ENCODE assay signal across 18 cellular contexts in genomic region chr18:78974115-78974740, GRCh38. TPM values are rescaled to one million over a fixed set of nuclear protein-coding genes. Genes with fewer than 3 reads are reported as not detected.
DNase-seq lines count a peak whose midpoint lies in the region; ATAC-seq, FAIRE-seq and TF ChIP-seq lines count a peak whose summit lies in the region.
"Had no signal": no experiment of that assay in that cellular context is flagged by ENCODE, and none has a peak within 500 bp of the region (broad histone marks: within the 10 kb centered on the region; RNA-seq: fewer than 3 reads in every experiment).

No MANE protein-coding gene starts in this region.

- H3K9me3 ChIP-seq in heart left ventricle (no peaks in the 10 kb centered on the region), astrocyte (ENCODE audit: insufficient read depth, low read depth, low read length) (no peaks in the 10 kb centered on the region), thoracic aorta (no peaks in the 10 kb centered on the region)
- H3K9me3 ChIP-seq: esophagus squamous epithelium had no signal

- TF ChIP-seq CTCF in heart left ventricle (IDR thresholded peaks at IDR 0.05) (no peak), astrocyte (IDR thresholded peaks at IDR 0.05; ENCODE audit: insufficient read depth, low read depth, low read length) (no peak), kidney epithelial cell (IDR thresholded peaks at IDR 0.05; ENCODE audit: insufficient read depth, low read length, poor library complexity, severe bottlenecking) (no peak), thoracic aorta (IDR thresholded peaks at IDR 0.05) (no peak), chondrocyte (IDR thresholded peaks at IDR 0.05) (no peak)

- H2AFZ ChIP-seq in astrocyte (ENCODE audit: low read depth, low read length): peak overlapping the region; percentile 26

- intact Hi-C loops in heart left ventricle (cut with DNase I): no loop called here
- intact Hi-C loops in left cardiac atrium (cut with DNase I): no loop called here

- FAIRE-seq in astrocyte (lab: Jason Lieb, UNC): no peak
- FAIRE-seq: GM12878, islet of Langerhans had no signal

- H3K36me3 Mint-ChIP-seq in astrocyte (ENCODE audit: low read depth, unreplicated experiment): peaks cover 4% of the 10 kb centered on the region
- peaks cover 4% of the 10 kb centered on the region for H3K36me3 Mint-ChIP-seq in chondrocyte (ENCODE audit: low read depth)

- H3K4me3 Mint-ChIP-seq in astrocyte (ENCODE audit: unreplicated experiment) (no peak overlapping the region), chondrocyte (ENCODE audit: unreplicated experiment) (no peak overlapping the region)

- peaks cover 33% of the 10 kb centered on the region for H3K9me3 Mint-ChIP-seq in astrocyte (ENCODE audit: unreplicated experiment)
- H3K9me3 Mint-ChIP-seq in chondrocyte (ENCODE audit: low read depth): peaks cover 4% of the 10 kb centered on the region
- H3K9me3 Mint-ChIP-seq: activated CD4-positive, alpha-beta T cell treated with anti-CD3 and anti-CD28 coated beads, Interleukin-2, amount 10 ng/mL, durations not matched to agents 7 days and 5 days; naive thymus-derived CD8-positive, alpha-beta T cell had no signal

- H3K4me1 Mint-ChIP-seq in astrocyte (ENCODE audit: low read depth, unreplicated experiment): no peaks in the 10 kb centered on the region
- peaks cover 10% of the 10 kb centered on the region for H3K4me1 Mint-ChIP-seq in chondrocyte (ENCODE audit: low read depth)

- DNase-seq in heart left ventricle (no peak), left cardiac atrium (no peak), astrocyte (ENCODE audit: low read depth) (no peak), kidney epithelial cell (ENCODE audit: low read depth) (no peak), thoracic aorta (ENCODE audit: low spot score) (no peak), chondrocyte (ENCODE audit: low spot score) (no peak), KG1 (lab: John Stamatoyannopoulos, UW) (no peak)
- DNase-seq: activated CD4-positive, alpha-beta T cell treated with anti-CD3 and anti-CD28 coated beads, Interleukin-2, amount 10 ng/mL, durations not matched to agents 7 days and 5 days; activated gamma-delta T cell; DMS53; esophagus squamous epithelium; naive thymus-derived CD8-positive, alpha-beta T cell; PC-3; T-helper 1 cell had no signal

- H3K36me3 ChIP-seq in heart left ventricle (no peaks in the 10 kb centered on the region), astrocyte (ENCODE audit: insufficient read depth, low read length) (no peaks in the 10 kb centered on the region), kidney epithelial cell (ENCODE audit: control insufficient read depth, insufficient read depth, low read length) (no peaks in the 10 kb centered on the region), thoracic aorta (no peaks in the 10 kb centered on the region)
- H3K36me3 ChIP-seq: esophagus squamous epithelium had no signal

- H3K27ac Mint-ChIP-seq in astrocyte (ENCODE audit: unreplicated experiment): no peak overlapping the region
- no peak overlapping the region for H3K27ac Mint-ChIP-seq in chondrocyte (ENCODE audit: unreplicated experiment)
- H3K27ac Mint-ChIP-seq: naive thymus-derived CD8-positive, alpha-beta T cell had no signal

- no peak for ATAC-seq in heart left ventricle
- ATAC-seq in left cardiac atrium: no peak
- ATAC-seq in thoracic aorta (ENCODE audit: insufficient number of reproducible peaks, low FRiP score, low read depth): no peak
- ATAC-seq in GM21576 (IDR thresholded peaks at IDR 0.05; ENCODE audit: unreplicated experiment): no peak
- ATAC-seq: GM12878; naive thymus-derived CD8-positive, alpha-beta T cell; PC-3 had no signal

- H3K79me2 ChIP-seq in astrocyte (ENCODE audit: insufficient read depth, low read length): no peaks in the 10 kb centered on the region

- H3K27me3 ChIP-seq in heart left ventricle (peaks cover 70 to 95% (median 81%) of the 10 kb centered on the region in 9 donors), astrocyte (ENCODE audit: insufficient read depth, low read length) (peaks cover 57% of the 10 kb centered on the region), kidney epithelial cell (ENCODE audit: control insufficient read depth, insufficient read depth, low read length) (peaks cover 73% of the 10 kb centered on the region), thoracic aorta (replicated peaks; ENCODE audit: insufficient read depth) (peaks cover 8% of the 10 kb centered on the region)

- H3K9ac ChIP-seq in astrocyte (ENCODE audit: low read length): no peak overlapping the region

- H3K4me2 ChIP-seq in astrocyte (ENCODE audit: low read length): peak overlapping the region; percentile 63

- no peak overlapping the region for H3K27ac ChIP-seq in heart left ventricle
- no peak overlapping the region for H3K27ac ChIP-seq in astrocyte (ENCODE audit: low read depth, low read length)
- no peak overlapping the region for H3K27ac ChIP-seq in thoracic aorta
- H3K27ac ChIP-seq: esophagus squamous epithelium had no signal

- H3K27me3 Mint-ChIP-seq in astrocyte (ENCODE audit: low read depth, unreplicated experiment) (peaks cover 72% of the 10 kb centered on the region), chondrocyte (ENCODE audit: low read depth) (peaks cover 74% of the 10 kb centered on the region)

- H3K4me3 ChIP-seq in heart left ventricle: peak overlapping the region in 7 of 12 donors; percentile 2 to 26 (median 10)
- no peak overlapping the region for H3K4me3 ChIP-seq in astrocyte (ENCODE audit: insufficient read depth, low read depth, low read length)
- peak overlapping the region; percentile 21 for H3K4me3 ChIP-seq in kidney epithelial cell (ENCODE audit: low read depth, low read length)
- H3K4me3 ChIP-seq in thoracic aorta: peak overlapping the region; percentile 16
- H3K4me3 ChIP-seq: GM12878 had no signal

- no peaks in the 10 kb centered on the region for H4K20me1 ChIP-seq in astrocyte (ENCODE audit: insufficient read depth, low read length)

- no peak for TF ChIP-seq POLR2A in heart left ventricle (IDR thresholded peaks at IDR 0.05)

- 0 to 2% (median 1%) methylated on average over 6 to 75 of the region's 75 CpGs for WGBS in heart left ventricle, 4 donors

- H3K4me1 ChIP-seq in heart left ventricle (peaks cover 0 to 29% (median 7%) of the 10 kb centered on the region in 12 donors), astrocyte (ENCODE audit: insufficient read depth, low read length) (no peaks in the 10 kb centered on the region), thoracic aorta (ENCODE audit: control insufficient read depth in 1 of 2, low read depth in 2 of 2) (peaks cover 0 to 18% of the 10 kb centered on the region in 2 donors)

RNA-seq across cellular contexts. Expression of gene SALL3, which starts 5.4 kb away (rescaled TPM):
- total RNA-seq in heart left ventricle: under 1 TPM in 6 of 9 donors, not detected in 3; 0.04 to 0.17 (median 0.07) TPM
- polyA plus RNA-seq in heart left ventricle: under 1 TPM; 0.04 to 0.06 TPM
- total RNA-seq in left cardiac atrium: 1 to 10 TPM; 1.0 to 2.8 TPM
- total RNA-seq in astrocyte: 6.8 and 7.7 TPM in 2 replicates
- 2.1 TPM in 2 replicates for total RNA-seq in kidney epithelial cell
- total RNA-seq in thoracic aorta: not detected
- total RNA-seq in chondrocyte: not detected in 3 replicates
- total RNA-seq: activated CD4-positive, alpha-beta T cell treated with anti-CD3 and anti-CD28 coated beads, Interleukin-2, amount 10 ng/mL, durations not matched to agents 7 days and 5 days; esophagus squamous epithelium; M059J; naive thymus-derived CD8-positive, alpha-beta T cell; PC-3 had no signal
- polyA plus RNA-seq: naive thymus-derived CD8-positive, alpha-beta T cell had no signal
